20 cellular contexts compared by ENCODE assay signal in genomic region chr7:139071683-139072082, GRCh38. TPM values are rescaled to one million over a fixed set of nuclear protein-coding genes. Genes with fewer than 3 reads are reported as not detected.
DNase-seq lines count a peak whose midpoint lies in the region; ATAC-seq lines count a peak whose summit lies in the region.
"Had no signal": no experiment of that assay in that cellular context is flagged by ENCODE, and none has a peak within 500 bp of the region (broad histone marks: within the 10 kb centered on the region; RNA-seq: fewer than 3 reads in every experiment).

No MANE protein-coding gene starts in this region.

- no peaks in the 10 kb centered on the region for H3K9me3 Mint-ChIP-seq in CD8-positive, alpha-beta memory T cell
- no peaks in the 10 kb centered on the region for H3K9me3 Mint-ChIP-seq in activated naive CD4-positive, alpha-beta T cell treated with anti-CD3 and anti-CD28 coated beads, Interleukin-2, amount 50 U/mL, for 72 hours
- H3K9me3 Mint-ChIP-seq in natural killer cell treated with Interleukin-12 subunit alpha and Interleukin-12 subunit beta and Interleukin-15 and Interleukin-18, amount 100 ng/mL, for 72 hours = no peaks in the 10 kb centered on the region

- DNase-seq in CD8-positive, alpha-beta memory T cell = peak in 2 of 5 donors; percentile 24 to 50
- peak; percentile 70 for DNase-seq in NCI-H69 (lab: John Stamatoyannopoulos, UW)
- no peak for DNase-seq in activated naive CD4-positive, alpha-beta T cell treated with anti-CD3 and anti-CD28 coated beads, Interleukin-2, amount 50 U/mL, for 72 hours (ENCODE audit: low spot score in 2 of 2)
- DNase-seq in natural killer cell treated with Interleukin-12 subunit alpha and Interleukin-12 subunit beta and Interleukin-15 and Interleukin-18, amount 100 ng/mL, for 72 hours (ENCODE audit: low spot score) = no peak
- DNase-seq in NCI-H187 (lab: John Stamatoyannopoulos, UW) = no peak
- DNase-seq in left lobe of liver (ENCODE audit: low spot score) = no peak
- DNase-seq: cortex of kidney; Karpas-422; lower lobe of right lung; NCI-H1105 treated with DMSO at 0.1 percent for 48 hours; NCI-H526; SHP77; stimulated activated naive CD4-positive, alpha-beta T cell; trophoblast cell had no signal

- H3K4me1 Mint-ChIP-seq in CD8-positive, alpha-beta memory T cell = peaks cover 39 to 78% (median 73%) of the 10 kb centered on the region in 3 donors
- H3K4me1 Mint-ChIP-seq in natural killer cell treated with Interleukin-12 subunit alpha and Interleukin-12 subunit beta and Interleukin-15 and Interleukin-18, amount 100 ng/mL, for 72 hours (ENCODE audit: low read depth in 2 of 2) = peaks cover 34 to 47% of the 10 kb centered on the region in 2 donors
- H3K4me1 Mint-ChIP-seq: GM23338 had no signal

- H3K4me3 Mint-ChIP-seq in CD8-positive, alpha-beta memory T cell = peak overlapping the region; percentile 24 to 84 (median 41)
- H3K4me3 Mint-ChIP-seq in natural killer cell treated with Interleukin-12 subunit alpha and Interleukin-12 subunit beta and Interleukin-15 and Interleukin-18, amount 100 ng/mL, for 72 hours = peak overlapping the region; percentile 86
- H3K4me3 Mint-ChIP-seq: GM23338 had no signal

- no peak overlapping the region for H3K4me3 ChIP-seq in CD8-positive, alpha-beta memory T cell (ENCODE audit: low read length)
- H3K4me3 ChIP-seq: breast epithelium, GM23338, lower lobe of right lung had no signal

- H3K9me3 ChIP-seq in CD8-positive, alpha-beta memory T cell (ENCODE audit: low read length) = no peaks in the 10 kb centered on the region
- H3K9me3 ChIP-seq: breast epithelium, lower lobe of right lung had no signal

- POLR2A ChIA-PET in CD8-positive, alpha-beta memory T cell (lab: Charles Lee) = interaction anchor here (0.9 to 2.0 kb wide), 6 partner anchors 12 to 39 kb away, joined by 3 to 4 read pairs (median 4); no protein-coding TSS in a partner anchor

- H3K4me1 ChIP-seq in CD8-positive, alpha-beta memory T cell (ENCODE audit: insufficient read depth, low read length) = peaks cover 43% of the 10 kb centered on the region
- H3K4me1 ChIP-seq: breast epithelium, parathyroid adenoma had no signal

- peak overlapping the region; percentile 78 to 94 (median 86) for H3K27ac Mint-ChIP-seq in CD8-positive, alpha-beta memory T cell
- peak overlapping the region; percentile 85 to 88 for H3K27ac Mint-ChIP-seq in activated naive CD4-positive, alpha-beta T cell treated with anti-CD3 and anti-CD28 coated beads, Interleukin-2, amount 50 U/mL, for 72 hours
- H3K27ac Mint-ChIP-seq in natural killer cell treated with Interleukin-12 subunit alpha and Interleukin-12 subunit beta and Interleukin-15 and Interleukin-18, amount 100 ng/mL, for 72 hours = peak overlapping the region; percentile 68 to 71
- H3K27ac Mint-ChIP-seq: GM23338 had no signal

- CTCF ChIA-PET in CD8-positive, alpha-beta memory T cell (lab: Charles Lee) = interaction anchor here (1.0 to 1.7 kb wide), 4 partner anchors 27 to 185 kb away, joined by 3 to 7 read pairs (median 4); no protein-coding TSS in a partner anchor

- ATAC-seq in activated naive CD4-positive, alpha-beta T cell treated with anti-CD3 and anti-CD28 coated beads, Interleukin-2, amount 50 U/mL, for 72 hours = no peak
- ATAC-seq in natural killer cell treated with Interleukin-12 subunit alpha and Interleukin-12 subunit beta and Interleukin-15 and Interleukin-18, amount 100 ng/mL, for 72 hours = peak; percentile 64 to 71
- ATAC-seq in left lobe of liver = no peak
- no peak for ATAC-seq in GM21786 (IDR thresholded peaks at IDR 0.05; ENCODE audit: unreplicated experiment)
- ATAC-seq: GM23338, lower lobe of right lung, sciatic nerve had no signal

- no peak overlapping the region for H3K27ac ChIP-seq in CD8-positive, alpha-beta memory T cell (ENCODE audit: low read depth, low read length)
- H3K27ac ChIP-seq: breast epithelium, lower lobe of right lung, parathyroid adenoma, VCaP had no signal

- H3K36me3 ChIP-seq in CD8-positive, alpha-beta memory T cell (ENCODE audit: insufficient read depth, low read length) = peaks cover 64% of the 10 kb centered on the region
- H3K36me3 ChIP-seq: breast epithelium had no signal

- peaks cover 26 to 82% (median 36%) of the 10 kb centered on the region in 3 donors for H3K36me3 Mint-ChIP-seq in CD8-positive, alpha-beta memory T cell
- peaks cover 17 to 35% of the 10 kb centered on the region in 2 donors for H3K36me3 Mint-ChIP-seq in activated naive CD4-positive, alpha-beta T cell treated with anti-CD3 and anti-CD28 coated beads, Interleukin-2, amount 50 U/mL, for 72 hours
- peaks cover 34% of the 10 kb centered on the region for H3K36me3 Mint-ChIP-seq in natural killer cell treated with Interleukin-12 subunit alpha and Interleukin-12 subunit beta and Interleukin-15 and Interleukin-18, amount 100 ng/mL, for 72 hours

- no peaks in the 10 kb centered on the region for H3K27me3 ChIP-seq in CD8-positive, alpha-beta memory T cell (ENCODE audit: insufficient read depth, low read length, poor library complexity, severe bottlenecking)
- H3K27me3 ChIP-seq: breast epithelium had no signal

- peaks cover 0 to 1% of the 10 kb centered on the region in 2 donors for H3K27me3 Mint-ChIP-seq in CD8-positive, alpha-beta memory T cell
- H3K27me3 Mint-ChIP-seq in natural killer cell treated with Interleukin-12 subunit alpha and Interleukin-12 subunit beta and Interleukin-15 and Interleukin-18, amount 100 ng/mL, for 72 hours = no peaks in the 10 kb centered on the region

RNA-seq across cellular contexts. Expression of gene ZC3HAV1L, which starts 35.8 kb away (rescaled TPM):
- 10 to 100 TPM; 12.6 to 13.6 TPM for total RNA-seq in CD8-positive, alpha-beta memory T cell
- 1.1 TPM for polyA plus RNA-seq in CD8-positive, alpha-beta memory T cell
- total RNA-seq in activated naive CD4-positive, alpha-beta T cell treated with anti-CD3 and anti-CD28 coated beads, Interleukin-2, amount 50 U/mL, for 72 hours = 10 to 100 TPM in 1 of 2 donors, 1 to 10 TPM in 1; 2.0 to 22.6 TPM
- 1 to 10 TPM; 3.7 to 8.7 TPM for total RNA-seq in natural killer cell treated with Interleukin-12 subunit alpha and Interleukin-12 subunit beta and Interleukin-15 and Interleukin-18, amount 100 ng/mL, for 72 hours
- 0.93 TPM for total RNA-seq in left lobe of liver

RNA-seq across cellular contexts. Expression of gene ZC3HAV1, which starts 37.8 kb away (rescaled TPM):
- total RNA-seq in CD8-positive, alpha-beta memory T cell = 10 to 100 TPM; 89.9 to 92.8 TPM
- 153 TPM for polyA plus RNA-seq in CD8-positive, alpha-beta memory T cell
- 100 to 1,000 TPM in 1 of 2 donors, 10 to 100 TPM in 1; 97.8 to 167 TPM for total RNA-seq in activated naive CD4-positive, alpha-beta T cell treated with anti-CD3 and anti-CD28 coated beads, Interleukin-2, amount 50 U/mL, for 72 hours
- total RNA-seq in natural killer cell treated with Interleukin-12 subunit alpha and Interleukin-12 subunit beta and Interleukin-15 and Interleukin-18, amount 100 ng/mL, for 72 hours = 100 to 1,000 TPM in 1 of 2 donors, 10 to 100 TPM in 1; 88.2 to 104 TPM
- 16.8 TPM for total RNA-seq in left lobe of liver

Comparison
In these comparisons a context has a peak if more than half of its experiments do, and no peak if none do; other contexts are left out.
1. ATAC-seq: peak in natural killer cell treated with Interleukin-12 subunit alpha and Interleukin-12 subunit beta and Interleukin-15 and Interleukin-18, amount 100 ng/mL, for 72 hours (2 of 2); none in activated naive CD4-positive, alpha-beta T cell treated with anti-CD3 and anti-CD28 coated beads, Interleukin-2, amount 50 U/mL, for 72 hours (0 of 2), left lobe of liver (single experiment) and GM21786 (single experiment).
2. Peak in every context shown above with its lines, with median percentiles within 50 percentile points of each other: H3K27ac Mint-ChIP-seq.